In genomic region chr16:912684-913613, GRCh38 we compare ENCODE assay signal across 17 cellular contexts. TPM values are rescaled to one million over a fixed set of nuclear protein-coding genes. Genes with fewer than 3 reads are reported as not detected.
A peak's percentile ranks its signal among the peaks of the same experiment; 100 is the strongest.
DNase-seq lines count a peak whose midpoint lies in the region; ATAC-seq and TF ChIP-seq lines count a peak whose summit lies in the region.
"Had no signal": no experiment of that assay in that cellular context is flagged by ENCODE, and none has a peak within 500 bp of the region (broad histone marks: within the 10 kb centered on the region; RNA-seq: fewer than 3 reads in every experiment).

No MANE protein-coding gene starts in this region.

- H3K9me3 ChIP-seq in testis = no peaks in the 10 kb centered on the region
- H3K9me3 ChIP-seq: A549, thoracic aorta had no signal

- H3K4me1 ChIP-seq in testis = no peaks in the 10 kb centered on the region
- H3K4me1 ChIP-seq: A549 had no signal

- DNase-seq in NCI-H748 (lab: John Stamatoyannopoulos, UW; ENCODE audit: unreplicated experiment) = peak; percentile 43
- no peak for DNase-seq in NCI-H748 treated with DMSO at 0.1 percent for 48 hours (lab: John Stamatoyannopoulos, UW)
- peak in 54 of 58 donors; percentile 27 to 92 (median 76) for DNase-seq in anterior cingulate cortex (lab: John Stamatoyannopoulos, UW)
- peak; percentile 44 for DNase-seq in mucosa of gallbladder (ENCODE audit: low spot score)
- peak; percentile 31 for DNase-seq in testis
- DNase-seq in DMS153 (lab: John Stamatoyannopoulos, UW) = no peak
- DNase-seq in NAMALWA (ENCODE audit: low spot score) = no peak
- DNase-seq: activated gamma-delta T cell treated with Interleukin-2 at 50 U/mL for 16 hours; CD8-positive, alpha-beta memory T cell; NCI-H2107; SIG-M5; stimulated activated CD4-positive, alpha-beta T cell treated with anti-CD3 and anti-CD28 coated beads, Interleukin-1b, Interleukin-23, amount 100 ng/mL, for 48 hours; T1000 had no signal

- no peaks in the 10 kb centered on the region for H3K36me3 ChIP-seq in testis (ENCODE audit: low read depth, missing control alignments)

- TF ChIP-seq POLR2A in testis (IDR thresholded peaks at IDR 0.05) = no peak

- H3K27me3 ChIP-seq in testis = no peaks in the 10 kb centered on the region

- no peak overlapping the region for H3K4me3 ChIP-seq in testis
- H3K4me3 ChIP-seq: A549, GM12878, thoracic aorta had no signal

- no peak for ATAC-seq in HG02571 (IDR thresholded peaks at IDR 0.05; ENCODE audit: unreplicated experiment)
- ATAC-seq: A549, GM12878 had no signal

- 93 to 98% methylated on average over 25 to 51 of the region's 56 CpGs for WGBS in testis, 2 donors

- intact Hi-C loops in testis (cut with DNase I; ENCODE audit: low total_unique reads) = no loop called here

- no peak overlapping the region for H3K27ac ChIP-seq in testis
- H3K27ac ChIP-seq: A549, thoracic aorta had no signal

- TF ChIP-seq CTCF in testis (IDR thresholded peaks at IDR 0.05) = no peak

RNA-seq across cellular contexts. Expression of gene LMF1, which starts 57.8 kb away (rescaled TPM):
- total RNA-seq in mucosa of gallbladder (19.6 TPM), testis (10 to 100 TPM; 66.6 to 83.4 TPM)
- 12.5 TPM for polyA plus RNA-seq in testis (ENCODE audit: insufficient read depth, low read depth, low replicate concordance)

Comparison
In these comparisons a context has a peak if more than half of its experiments do, and no peak if none do; other contexts are left out.
1. DNase-seq: peak in NCI-H748 (single experiment), anterior cingulate cortex (54 of 58), mucosa of gallbladder (single experiment) and testis (single experiment); none in NCI-H748 treated with DMSO at 0.1 percent for 48 hours (single experiment), DMS153 (single experiment) and NAMALWA (single experiment).